In genomic region chr4:14925471-14925870, GRCh38 we compare ENCODE assay signal across 22 cellular contexts.
"Had no signal": no experiment of that assay in that cellular context is flagged by ENCODE, and none has a peak within 500 bp of the region (broad histone marks: within the 10 kb centered on the region; RNA-seq: fewer than 3 reads in every experiment).

No MANE protein-coding gene starts in this region.

- H3K36me3 Mint-ChIP-seq: activated CD4-positive, alpha-beta memory T cell treated with anti-CD3 and anti-CD28 coated beads for 36 hours; activated naive CD8-positive, alpha-beta T cell treated with anti-CD3 and anti-CD28 coated beads for 36 hours had no signal

- H3K27ac Mint-ChIP-seq: activated B cell treated with CpG ODN at 0.5 μM for 24 hours; activated CD4-positive, alpha-beta memory T cell treated with anti-CD3 and anti-CD28 coated beads for 36 hours; activated CD4-positive, alpha-beta T cell treated with anti-CD3 and anti-CD28 coated beads, Interleukin-2, amount 10 ng/mL, durations not matched to agents 7 days and 5 days; activated naive CD4-positive, alpha-beta T cell treated with anti-CD3 and anti-CD28 coated beads for 36 hours; activated naive CD8-positive, alpha-beta T cell treated with anti-CD3 and anti-CD28 coated beads for 36 hours; T-helper 1 cell treated with Interleukin-12 subunit alpha and Interleukin-12 subunit beta and Interleukin-4 antibody, amounts not matched to agents 30 μg/mL and 1 μg/mL, for 36 hours had no signal

- DNase-seq: activated B cell treated with CpG ODN at 0.5 μM for 24 hours; activated CD4-positive, alpha-beta memory T cell treated with anti-CD3 and anti-CD28 coated beads for 36 hours; activated CD8-positive, alpha-beta memory T cell treated with anti-CD3 and anti-CD28 coated beads for 24 hours; activated effector memory CD4-positive, alpha-beta T cell treated with anti-CD3 and anti-CD28 coated beads, Interleukin-2, amount 50 U/mL, for 16 hours; activated naive CD8-positive, alpha-beta T cell treated with anti-CD3 and anti-CD28 coated beads for 36 hours; activated T-cell treated with anti-CD3 and anti-CD28 coated beads, Interleukin-2, amount 50 U/mL, for 4 hours; caudate nucleus; KG1; NCI-H1105; NCI-H1436; NCI-H1694 treated with DMSO at 0.1 percent for 48 hours; NCI-H2029 treated with DMSO at 0.1 percent for 48 hours; NCI-H345; NCI-H510A; NCI-H526 treated with DMSO at 0.1 percent for 48 hours; NCI-H82; SHP77; T1000 had no signal

- H3K27me3 ChIP-seq: SJSA1 had no signal

- H3K9me3 ChIP-seq: SJSA1 had no signal

- H3K4me3 ChIP-seq: SJSA1 had no signal

- H3K4me1 ChIP-seq: SJSA1 had no signal

- H3K27me3 Mint-ChIP-seq: activated B cell treated with CpG ODN at 0.5 μM for 24 hours; activated CD4-positive, alpha-beta memory T cell treated with anti-CD3 and anti-CD28 coated beads for 36 hours; activated CD4-positive, alpha-beta T cell treated with anti-CD3 and anti-CD28 coated beads, Interleukin-2, amount 10 ng/mL, durations not matched to agents 7 days and 5 days; activated naive CD8-positive, alpha-beta T cell treated with anti-CD3 and anti-CD28 coated beads for 36 hours had no signal

- H3K4me3 Mint-ChIP-seq: activated B cell treated with CpG ODN at 0.5 μM for 24 hours; activated CD4-positive, alpha-beta memory T cell treated with anti-CD3 and anti-CD28 coated beads for 36 hours; activated CD4-positive, alpha-beta T cell treated with anti-CD3 and anti-CD28 coated beads, Interleukin-2, amount 10 ng/mL, durations not matched to agents 7 days and 5 days; activated naive CD4-positive, alpha-beta T cell treated with anti-CD3 and anti-CD28 coated beads for 36 hours; activated naive CD8-positive, alpha-beta T cell treated with anti-CD3 and anti-CD28 coated beads for 36 hours; activated T-cell treated with anti-CD3 and anti-CD28 coated beads, Interleukin-2, amount 50 U/mL, for 4 hours; T-helper 1 cell treated with Interleukin-12 subunit alpha and Interleukin-12 subunit beta and Interleukin-4 antibody, amounts not matched to agents 30 μg/mL and 1 μg/mL, for 36 hours had no signal

- H3K4me1 Mint-ChIP-seq: activated B cell treated with CpG ODN at 0.5 μM for 24 hours; activated CD4-positive, alpha-beta T cell treated with anti-CD3 and anti-CD28 coated beads, Interleukin-2, amount 10 ng/mL, durations not matched to agents 7 days and 5 days; activated naive CD8-positive, alpha-beta T cell treated with anti-CD3 and anti-CD28 coated beads for 36 hours had no signal

- H3K9me3 Mint-ChIP-seq: activated B cell treated with CpG ODN at 0.5 μM for 24 hours; activated CD4-positive, alpha-beta memory T cell treated with anti-CD3 and anti-CD28 coated beads for 36 hours; activated CD4-positive, alpha-beta T cell treated with anti-CD3 and anti-CD28 coated beads, Interleukin-2, amount 10 ng/mL, durations not matched to agents 7 days and 5 days; activated naive CD4-positive, alpha-beta T cell treated with anti-CD3 and anti-CD28 coated beads for 36 hours; activated naive CD8-positive, alpha-beta T cell treated with anti-CD3 and anti-CD28 coated beads for 36 hours; activated T-cell treated with anti-CD3 and anti-CD28 coated beads, Interleukin-2, amount 50 U/mL, for 4 hours; T-helper 1 cell treated with Interleukin-12 subunit alpha and Interleukin-12 subunit beta and Interleukin-4 antibody, amounts not matched to agents 30 μg/mL and 1 μg/mL, for 36 hours had no signal

- H3K27ac ChIP-seq: SJSA1 had no signal

- H3K36me3 ChIP-seq: SJSA1 had no signal
